Comparison of ENCODE assay signal across 12 cellular contexts in the genomic region with DNA sequence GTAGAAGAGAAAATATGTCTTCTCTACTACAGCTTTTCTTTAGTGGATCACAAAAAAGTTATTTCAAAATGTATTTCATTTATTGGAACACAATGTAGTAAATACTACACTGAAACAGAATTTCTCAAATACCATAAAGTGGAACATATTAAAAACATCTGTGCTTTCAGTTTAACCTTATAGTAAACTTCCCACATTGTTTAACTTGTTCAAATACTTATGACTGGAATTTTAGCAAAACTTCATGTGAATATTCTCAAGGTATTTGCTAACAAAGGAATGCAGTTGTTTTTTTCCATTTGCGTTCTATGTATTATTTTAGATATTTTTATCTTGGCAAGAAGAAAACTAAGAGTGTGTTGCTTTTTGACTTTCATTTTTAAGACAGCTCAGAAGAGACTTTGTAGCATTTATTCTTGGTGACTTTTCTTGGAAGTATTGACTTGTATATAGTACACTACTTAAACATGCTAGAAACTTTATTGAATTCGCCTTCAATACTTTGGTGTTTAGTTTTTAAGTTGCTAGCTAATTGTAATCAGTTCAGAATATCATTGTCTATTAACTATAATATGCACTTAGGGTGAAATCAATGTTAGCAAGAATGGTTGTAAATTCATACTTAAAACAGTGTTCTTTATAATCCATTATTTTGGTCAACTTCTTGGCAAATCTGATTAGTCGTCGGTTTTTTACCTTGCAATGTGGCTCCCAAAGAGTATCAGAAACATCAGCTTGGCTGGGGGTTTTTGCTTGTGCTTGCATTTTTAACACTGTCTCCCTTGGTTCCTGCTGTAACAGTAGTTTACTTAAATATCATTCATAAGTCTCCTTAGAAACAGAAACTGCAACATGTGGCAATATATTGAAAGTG. TPM values are rescaled to one million over a fixed set of nuclear protein-coding genes. Genes with fewer than 3 reads are reported as not detected.
DNase-seq lines count a peak whose midpoint lies in the region; ATAC-seq and TF ChIP-seq lines count a peak whose summit lies in the region.
"Had no signal": no experiment of that assay in that cellular context is flagged by ENCODE, and none has a peak within 500 bp of the region (broad histone marks: within the 10 kb centered on the region; RNA-seq: fewer than 3 reads in every experiment).

No MANE protein-coding gene starts in this region.

- no peak for TF ChIP-seq POLR2A in uterus (IDR thresholded peaks at IDR 0.05)

- ATAC-seq in natural killer cell treated with Interleukin-12 subunit alpha and Interleukin-12 subunit beta and Interleukin-15 and Interleukin-18, amount 100 ng/mL, for 72 hours, result peak in 1 of 2 donors; percentile 58
- no peak for ATAC-seq in natural killer cell
- ATAC-seq in GM19467 (IDR thresholded peaks at IDR 0.05; ENCODE audit: unreplicated experiment), result no peak
- no peak for ATAC-seq in stimulated activated effector memory CD8-positive, alpha-beta T cell treated with anti-CD3 and anti-CD28 coated beads, Interleukin-12 subunit alpha, Interleukin-12 subunit beta, amount 100 ng/mL, for 72 hours
- ATAC-seq: left lobe of liver had no signal

- H3K36me3 ChIP-seq in MM.1S (replicated peaks; ENCODE audit: insufficient read depth, low read length) (no peaks in the 10 kb centered on the region), uterus (no peaks in the 10 kb centered on the region)

- H3K9me3 ChIP-seq in MM.1S (replicated peaks; ENCODE audit: insufficient read depth, low read length) (no peaks in the 10 kb centered on the region), uterus (no peaks in the 10 kb centered on the region)

- H3K79me2 ChIP-seq in MM.1S (ENCODE audit: low read length), result no peaks in the 10 kb centered on the region

- H3F3A ChIP-seq in MM.1S (ENCODE audit: insufficient read depth, low read length), result peaks cover 21% of the 10 kb centered on the region

- H3K9me2 ChIP-seq in MM.1S (replicated peaks; ENCODE audit: insufficient read depth, low read length), result no peaks in the 10 kb centered on the region

- H3K27me3 Mint-ChIP-seq in natural killer cell treated with Interleukin-12 subunit alpha and Interleukin-12 subunit beta and Interleukin-15 and Interleukin-18, amount 100 ng/mL, for 72 hours, result no peaks in the 10 kb centered on the region
- no peaks in the 10 kb centered on the region for H3K27me3 Mint-ChIP-seq in natural killer cell (ENCODE audit: low read depth in 2 of 2)

- intact Hi-C loops in natural killer cell (cut with micrococcal nuclease) (no loop called here), uterus (cut with DNase I; ENCODE audit: low total_unique reads) (no loop called here)

- peak overlapping the region; percentile 30 for H2AFZ ChIP-seq in MM.1S (ENCODE audit: low read length)

- peaks cover 41 to 44% of the 10 kb centered on the region in 2 donors for H3K4me1 Mint-ChIP-seq in natural killer cell treated with Interleukin-12 subunit alpha and Interleukin-12 subunit beta and Interleukin-15 and Interleukin-18, amount 100 ng/mL, for 72 hours (ENCODE audit: low read depth in 2 of 2)
- peaks cover 25 to 42% of the 10 kb centered on the region in 2 donors for H3K4me1 Mint-ChIP-seq in natural killer cell
- H3K4me1 Mint-ChIP-seq in stimulated activated effector memory CD8-positive, alpha-beta T cell treated with anti-CD3 and anti-CD28 coated beads, Interleukin-12 subunit alpha, Interleukin-12 subunit beta, amount 100 ng/mL, for 72 hours, result peaks cover 10% of the 10 kb centered on the region

- H3K9me3 Mint-ChIP-seq in natural killer cell treated with Interleukin-12 subunit alpha and Interleukin-12 subunit beta and Interleukin-15 and Interleukin-18, amount 100 ng/mL, for 72 hours, result no peaks in the 10 kb centered on the region
- no peaks in the 10 kb centered on the region for H3K9me3 Mint-ChIP-seq in natural killer cell
- no peaks in the 10 kb centered on the region for H3K9me3 Mint-ChIP-seq in stimulated activated effector memory CD8-positive, alpha-beta T cell treated with anti-CD3 and anti-CD28 coated beads, Interleukin-12 subunit alpha, Interleukin-12 subunit beta, amount 100 ng/mL, for 72 hours

- H3K27ac ChIP-seq in MM.1S (ENCODE audit: low read length) (peak overlapping the region; percentile 65), uterus (peak overlapping the region; percentile 14 to 37)

- H3K27ac Mint-ChIP-seq in natural killer cell treated with Interleukin-12 subunit alpha and Interleukin-12 subunit beta and Interleukin-15 and Interleukin-18, amount 100 ng/mL, for 72 hours, result peak overlapping the region; percentile 21 to 63
- H3K27ac Mint-ChIP-seq in natural killer cell, result peak overlapping the region in 1 of 2 donors; percentile 36
- H3K27ac Mint-ChIP-seq in stimulated activated effector memory CD8-positive, alpha-beta T cell treated with anti-CD3 and anti-CD28 coated beads, Interleukin-12 subunit alpha, Interleukin-12 subunit beta, amount 100 ng/mL, for 72 hours, result no peak overlapping the region

- H3K4me3 Mint-ChIP-seq in natural killer cell treated with Interleukin-12 subunit alpha and Interleukin-12 subunit beta and Interleukin-15 and Interleukin-18, amount 100 ng/mL, for 72 hours, result peak overlapping the region; percentile 48
- H3K4me3 Mint-ChIP-seq in natural killer cell, result no peak overlapping the region
- H3K4me3 Mint-ChIP-seq in stimulated activated effector memory CD8-positive, alpha-beta T cell treated with anti-CD3 and anti-CD28 coated beads, Interleukin-12 subunit alpha, Interleukin-12 subunit beta, amount 100 ng/mL, for 72 hours, result no peak overlapping the region

- peak overlapping the region; percentile 87 for H3K4me2 ChIP-seq in MM.1S (ENCODE audit: low read depth, low read length)

- no peak for TF ChIP-seq CTCF in natural killer cell (IDR thresholded peaks at IDR 0.05)
- TF ChIP-seq CTCF in MM.1S (IDR thresholded peaks at IDR 0.05; ENCODE audit: low read length), result no peak
- no peak for TF ChIP-seq CTCF in fibroblast of pulmonary artery (IDR thresholded peaks at IDR 0.05; ENCODE audit: low read length, missing control alignments)
- TF ChIP-seq CTCF in uterus (IDR thresholded peaks at IDR 0.05), result no peak

- no peaks in the 10 kb centered on the region for H3K27me3 ChIP-seq in MM.1S (replicated peaks; ENCODE audit: insufficient read depth, low read length)
- no peaks in the 10 kb centered on the region for H3K27me3 ChIP-seq in uterus

- peak overlapping the region; percentile 43; the same call in 1 of the 2 replicates for H3K9ac ChIP-seq in MM.1S (ENCODE audit: low read length)

- H3K36me3 Mint-ChIP-seq in natural killer cell treated with Interleukin-12 subunit alpha and Interleukin-12 subunit beta and Interleukin-15 and Interleukin-18, amount 100 ng/mL, for 72 hours, result no peaks in the 10 kb centered on the region
- H3K36me3 Mint-ChIP-seq in natural killer cell, result no peaks in the 10 kb centered on the region
- H3K36me3 Mint-ChIP-seq in stimulated activated effector memory CD8-positive, alpha-beta T cell treated with anti-CD3 and anti-CD28 coated beads, Interleukin-12 subunit alpha, Interleukin-12 subunit beta, amount 100 ng/mL, for 72 hours, result no peaks in the 10 kb centered on the region

- no peak for DNase-seq in natural killer cell treated with Interleukin-12 subunit alpha and Interleukin-12 subunit beta and Interleukin-15 and Interleukin-18, amount 100 ng/mL, for 72 hours (ENCODE audit: low spot score)
- DNase-seq in natural killer cell (no peak), MM.1S (peak; percentile 86), fibroblast of pulmonary artery (ENCODE audit: low read depth) (peak; percentile 62), uterus (no peak), mucosa of gallbladder (ENCODE audit: low spot score) (no peak)
- DNase-seq in stimulated activated effector memory CD8-positive, alpha-beta T cell treated with anti-CD3 and anti-CD28 coated beads, Interleukin-12 subunit alpha, Interleukin-12 subunit beta, amount 100 ng/mL, for 72 hours (ENCODE audit: low spot score in 2 of 2), result no peak
- DNase-seq: activated T-cell treated with anti-CD3 and anti-CD28 coated beads for 4 hours, NCI-H1930, Right ventricle myocardium superior had no signal

- H3K4me1 ChIP-seq in MM.1S (ENCODE audit: low read length) (peaks cover 49% of the 10 kb centered on the region), uterus (no peaks in the 10 kb centered on the region)

- peak overlapping the region; percentile 49 for H3K4me3 ChIP-seq in MM.1S (ENCODE audit: low read length)
- H3K4me3 ChIP-seq in fibroblast of pulmonary artery (replicated peaks; ENCODE audit: low read depth, low read length), result peak overlapping the region; percentile 13
- no peak overlapping the region for H3K4me3 ChIP-seq in uterus

- no peaks in the 10 kb centered on the region for H4K20me1 ChIP-seq in MM.1S (ENCODE audit: insufficient read depth, low read length)

RNA-seq across cellular contexts. Expression of a gene that starts 5.0 kb away (rescaled TPM):
- 10 to 100 TPM; 14.7 to 17.4 TPM for total RNA-seq in natural killer cell treated with Interleukin-12 subunit alpha and Interleukin-12 subunit beta and Interleukin-15 and Interleukin-18, amount 100 ng/mL, for 72 hours
- 10 to 100 TPM; 46.5 to 55.1 (median 46.5) TPM for total RNA-seq in natural killer cell
- 100 to 1,000 TPM in 1 of 4 donors, 10 to 100 TPM in 3; 70.6 to 126 (median 80.1) TPM for total RNA-seq in uterus
- total RNA-seq in mucosa of gallbladder, result 38.6 TPM

RNA-seq across cellular contexts. Expression of a gene that starts 43.4 kb away (rescaled TPM):
- total RNA-seq in natural killer cell treated with Interleukin-12 subunit alpha and Interleukin-12 subunit beta and Interleukin-15 and Interleukin-18, amount 100 ng/mL, for 72 hours, result 1 to 10 TPM; 1.4 to 1.9 TPM
- total RNA-seq in natural killer cell, result 1 to 10 TPM; 1.3 to 2.1 (median 2.0) TPM
- 1 to 10 TPM in 1 of 4 donors, under 1 TPM in 1, not detected in 2; 0.34 to 1.6 TPM for total RNA-seq in uterus
- total RNA-seq in mucosa of gallbladder, result 0.20 TPM
- total RNA-seq: Right ventricle myocardium superior had no signal

Comparison
In these comparisons a context has a peak if more than half of its experiments do, and no peak if none do; other contexts are left out.
1. DNase-seq: peak in MM.1S (single experiment) and fibroblast of pulmonary artery (single experiment); none in natural killer cell treated with Interleukin-12 subunit alpha and Interleukin-12 subunit beta and Interleukin-15 and Interleukin-18, amount 100 ng/mL, for 72 hours (single experiment), natural killer cell (single experiment), uterus (0 of 2), stimulated activated effector memory CD8-positive, alpha-beta T cell treated with anti-CD3 and anti-CD28 coated beads, Interleukin-12 subunit alpha, Interleukin-12 subunit beta, amount 100 ng/mL, for 72 hours (0 of 2) and mucosa of gallbladder (single experiment).
2. H3K4me3 ChIP-seq: peak in MM.1S (single experiment) and fibroblast of pulmonary artery (single experiment); none in uterus (0 of 2).